ENCODE assay signal across 22 cellular contexts in the genomic region with DNA sequence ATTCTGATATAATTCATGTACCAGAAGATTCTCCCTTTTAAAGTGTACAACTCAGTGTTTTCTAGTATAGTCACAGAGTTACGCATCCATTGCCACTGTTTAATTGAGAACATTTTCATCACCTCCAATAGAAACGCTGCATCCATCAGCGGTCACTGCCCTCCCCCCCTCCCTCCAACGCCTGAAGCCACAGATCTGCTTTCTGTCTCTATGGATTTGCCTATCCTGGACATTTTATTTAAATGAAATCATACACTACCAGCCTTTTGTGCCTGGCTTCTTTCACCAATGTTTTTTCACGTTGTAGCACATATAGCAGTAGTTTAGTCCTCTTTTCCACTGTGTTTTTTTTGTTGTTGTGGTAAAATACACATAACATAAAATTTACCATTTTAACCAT. TPM values are rescaled to one million over a fixed set of nuclear protein-coding genes. Genes with fewer than 3 reads are reported as not detected.
DNase-seq lines count a peak whose midpoint lies in the region; ATAC-seq and TF ChIP-seq lines count a peak whose summit lies in the region.
"Had no signal": no experiment of that assay in that cellular context is flagged by ENCODE, and none has a peak within 500 bp of the region (broad histone marks: within the 10 kb centered on the region; RNA-seq: fewer than 3 reads in every experiment).

No MANE protein-coding gene starts in this region.

- H4K8ac ChIP-seq in IMR-90 (ENCODE audit: low read depth in 2 of 2, low read length in 2 of 2) = peak overlapping the region in 1 of 2 experiments; percentile 73; a peak in 3 of 4 replicates

- H3K4me3 ChIP-seq in IMR-90 (ENCODE audit: insufficient read depth, low read depth, low read length) = no peak overlapping the region
- no peak overlapping the region for H3K4me3 ChIP-seq in transverse colon
- H3K4me3 ChIP-seq in naive thymus-derived CD4-positive, alpha-beta T cell (ENCODE audit: low read length) = no peak overlapping the region
- H3K4me3 ChIP-seq: HAP-1, Peyer's patch, thoracic aorta had no signal

- peak overlapping the region; percentile 27; the same call in 1 of the 2 replicates for H3K27ac ChIP-seq in IMR-90 (ENCODE audit: insufficient read depth, low read length)
- peak overlapping the region; percentile 75 to 89 (median 84) for H3K27ac ChIP-seq in transverse colon
- H3K27ac ChIP-seq in naive thymus-derived CD4-positive, alpha-beta T cell (ENCODE audit: low read depth, low read length) = no peak overlapping the region
- H3K27ac ChIP-seq: thoracic aorta had no signal

- H3K27me3 Mint-ChIP-seq in central memory CD8-positive, alpha-beta T cell = no peaks in the 10 kb centered on the region
- no peaks in the 10 kb centered on the region for H3K27me3 Mint-ChIP-seq in mesothelial cell of epicardium (ENCODE audit: low read depth)
- H3K27me3 Mint-ChIP-seq in naive thymus-derived CD4-positive, alpha-beta T cell = no peaks in the 10 kb centered on the region
- H3K27me3 Mint-ChIP-seq: activated B cell treated with CpG ODN at 0.5 μM for 24 hours; activated CD4-positive, alpha-beta memory T cell treated with anti-CD3 and anti-CD28 coated beads, Interleukin-2, amount 10 ng/mL, durations not matched to agents 7 days and 5 days had no signal

- H3K9me1 ChIP-seq in IMR-90 (ENCODE audit: insufficient read depth, low read length) = 0 out of 2 replicates have a peak, but pooled peaks cover 11% of the 10 kb centered on the region

- peaks cover 7% of the 10 kb centered on the region; the same call in 1 of the 2 replicates for H3K4me1 ChIP-seq in IMR-90 (ENCODE audit: control insufficient read depth, insufficient read depth, low read length)
- peaks cover 24 to 54% (median 28%) of the 10 kb centered on the region in 4 donors for H3K4me1 ChIP-seq in transverse colon
- H3K4me1 ChIP-seq in naive thymus-derived CD4-positive, alpha-beta T cell (ENCODE audit: control insufficient read depth in 2 of 2, insufficient read depth in 2 of 2, low read length in 2 of 2) = peaks cover 0 to 25% of the 10 kb centered on the region in 2 donors
- H3K4me1 ChIP-seq: HAP-1 had no signal

- no peak overlapping the region for H3K4me2 ChIP-seq in IMR-90 (ENCODE audit: low read depth, low read length)

- H3K56ac ChIP-seq in IMR-90 (ENCODE audit: extremely low read depth, insufficient read depth, low read length) = no peak overlapping the region

- H4K5ac ChIP-seq in IMR-90 (ENCODE audit: low read depth, low read length) = peak overlapping the region; percentile 76

- H2AFZ ChIP-seq in IMR-90 (replicated peaks; ENCODE audit: low read length, poor library complexity) = no peak overlapping the region

- no peak for TF ChIP-seq EP300 in transverse colon (IDR thresholded peaks at IDR 0.05; ENCODE audit: low read depth)

- in situ Hi-C loops in IMR-90 (cut with MboI; ENCODE audit: low sequenced_read_pairs) (loop anchor here (5.0 to 25.0 kb wide), 3 partner anchors 105 to 475 kb away; partner anchors contain the start of genes EIF3M and PRRG4), transverse colon (cut with MboI; ENCODE audit: low pct_ligation_motif_present in 1 of 4, low pct_unique_long_range_greater_than_20kb in 1 of 4, low sequenced_read_pairs in 3 of 4) (loop anchor here in 3 of 4 donors (5.0 to 10.0 kb wide), 2 partner anchors 97 to 105 kb away; no protein-coding TSS in a partner anchor)

- H3K27me3 ChIP-seq in IMR-90 (ENCODE audit: control insufficient read depth, insufficient read depth, low read length) (no peaks in the 10 kb centered on the region), transverse colon (no peaks in the 10 kb centered on the region)
- no peaks in the 10 kb centered on the region for H3K27me3 ChIP-seq in naive thymus-derived CD4-positive, alpha-beta T cell (ENCODE audit: control insufficient read depth in 2 of 2, insufficient read depth in 2 of 2, low read length in 2 of 2)
- H3K27me3 ChIP-seq: Peyer's patch had no signal

- no peak overlapping the region for H3K4me3 Mint-ChIP-seq in central memory CD8-positive, alpha-beta T cell
- no peak overlapping the region for H3K4me3 Mint-ChIP-seq in mesothelial cell of epicardium
- no peak overlapping the region for H3K4me3 Mint-ChIP-seq in naive thymus-derived CD4-positive, alpha-beta T cell
- H3K4me3 Mint-ChIP-seq: activated B cell treated with CpG ODN at 0.5 μM for 24 hours; activated CD4-positive, alpha-beta memory T cell treated with anti-CD3 and anti-CD28 coated beads, Interleukin-2, amount 10 ng/mL, durations not matched to agents 7 days and 5 days had no signal

- WGBS in IMR-90 (ENCODE audit: extremely low coverage in 2 of 2, insufficient read length in 1 of 2), 2 experiments = no CpG with 5 or more reads among the region's 5 CpGs
- WGBS in transverse colon (ENCODE audit: low coverage in 1 of 2), 2 donors = 60 to 76% methylated on average over 5 of the region's 5 CpGs

- no peak overlapping the region; the same call in 1 of the 2 replicates for H2AK5ac ChIP-seq in IMR-90 (ENCODE audit: low read depth, low read length)

- no peaks in the 10 kb centered on the region for H3K9me3 Mint-ChIP-seq in central memory CD8-positive, alpha-beta T cell
- H3K9me3 Mint-ChIP-seq in mesothelial cell of epicardium = no peaks in the 10 kb centered on the region
- H3K9me3 Mint-ChIP-seq in naive thymus-derived CD4-positive, alpha-beta T cell = no peaks in the 10 kb centered on the region
- H3K9me3 Mint-ChIP-seq: activated B cell treated with CpG ODN at 0.5 μM for 24 hours; activated CD4-positive, alpha-beta memory T cell treated with anti-CD3 and anti-CD28 coated beads, Interleukin-2, amount 10 ng/mL, durations not matched to agents 7 days and 5 days had no signal

- POLR2A ChIA-PET in IMR-90 (lab: Charles Lee; ENCODE audit: unreplicated experiment) = no interaction called here
- POLR2A ChIA-PET in naive thymus-derived CD4-positive, alpha-beta T cell (lab: Charles Lee) = interaction anchor here (3.6 kb wide), 1 partner anchor 23 kb away, joined by 17 read pairs; the partner anchor contains the start of gene TCP11L1

- H2BK20ac ChIP-seq in IMR-90 (ENCODE audit: low read depth, low read length) = peak overlapping the region; percentile 64; the same call in 1 of the 2 replicates

- H2BK5ac ChIP-seq in IMR-90 (ENCODE audit: low read depth, low read length, poor library complexity, severe bottlenecking) = peak overlapping the region; percentile 73

- H3K79me1 ChIP-seq in IMR-90 (ENCODE audit: low read depth in 1 of 2, low read length in 2 of 2) = peaks cover 0 to 12% of the 10 kb centered on the region in 2 experiments; a peak in 2 of 4 replicates

- peaks cover 39% of the 10 kb centered on the region for H3K36me3 Mint-ChIP-seq in central memory CD8-positive, alpha-beta T cell (ENCODE audit: insufficient read depth)
- peaks cover 30% of the 10 kb centered on the region for H3K36me3 Mint-ChIP-seq in mesothelial cell of epicardium
- H3K36me3 Mint-ChIP-seq in naive thymus-derived CD4-positive, alpha-beta T cell = peaks cover 3 to 38% (median 11%) of the 10 kb centered on the region in 5 donors

- ATAC-seq in IMR-90 (ENCODE audit: low read depth) (no peak), GM19035 (IDR thresholded peaks at IDR 0.05; ENCODE audit: unreplicated experiment) (no peak)
- ATAC-seq in central memory CD8-positive, alpha-beta T cell (replicated peaks; ENCODE audit: extremely low read depth, poor library complexity, severe bottlenecking) = no peak
- ATAC-seq in naive thymus-derived CD4-positive, alpha-beta T cell = no peak

- H3K36me3 ChIP-seq in IMR-90 (ENCODE audit: control insufficient read depth, insufficient read depth, low read length) (peaks cover 34% of the 10 kb centered on the region), transverse colon (peaks cover 0 to 14% (median 6%) of the 10 kb centered on the region in 4 donors)
- peaks cover 0 to 33% (median 6%) of the 10 kb centered on the region in 3 experiments for H3K36me3 ChIP-seq in naive thymus-derived CD4-positive, alpha-beta T cell (ENCODE audit: control insufficient read depth in 2 of 3, insufficient read depth in 3 of 3, low read length in 3 of 3)

- H3K4me1 Mint-ChIP-seq in central memory CD8-positive, alpha-beta T cell = peaks cover 26% of the 10 kb centered on the region
- H3K4me1 Mint-ChIP-seq in mesothelial cell of epicardium = peaks cover 24% of the 10 kb centered on the region
- peaks cover 24 to 40% (median 38%) of the 10 kb centered on the region in 7 donors for H3K4me1 Mint-ChIP-seq in naive thymus-derived CD4-positive, alpha-beta T cell

- H3K27ac Mint-ChIP-seq in central memory CD8-positive, alpha-beta T cell (ENCODE audit: low read depth) = peak overlapping the region; percentile 78
- peak overlapping the region; percentile 66 for H3K27ac Mint-ChIP-seq in mesothelial cell of epicardium
- peak overlapping the region in 2 of 9 donors; percentile 21 to 51 for H3K27ac Mint-ChIP-seq in naive thymus-derived CD4-positive, alpha-beta T cell
- H3K27ac Mint-ChIP-seq: activated B cell treated with CpG ODN at 0.5 μM for 24 hours; activated CD4-positive, alpha-beta memory T cell treated with anti-CD3 and anti-CD28 coated beads, Interleukin-2, amount 10 ng/mL, durations not matched to agents 7 days and 5 days had no signal

- no TSS peak for BruUV-seq in IMR-90 (replicated peaks; lab: Mats Ljungman, UMichigan)

- DNase-seq in IMR-90 (no peak), mesothelial cell of epicardium (ENCODE audit: low spot score in 2 of 2, unreplicated experiment in 2 of 2) (no peak), transverse colon (no peak), kidney tubule cell (ENCODE audit: low spot score) (no peak)
- no peak for DNase-seq in central memory CD8-positive, alpha-beta T cell (ENCODE audit: low spot score in 2 of 2)
- DNase-seq in naive thymus-derived CD4-positive, alpha-beta T cell = no peak
- DNase-seq: activated B cell treated with CpG ODN at 0.5 μM for 24 hours; activated CD4-positive, alpha-beta memory T cell treated with anti-CD3 and anti-CD28 coated beads, Interleukin-2, amount 10 ng/mL, durations not matched to agents 7 days and 5 days; activated gamma-delta T cell; activated T-cell treated with anti-CD3 and anti-CD28 coated beads for 4 hours; AML-193; dermis blood vessel endothelial cell; DMS79 treated with DMSO at 0.1 percent for 48 hours; mesendoderm; NCI-H1092 treated with DMSO at 0.1 percent for 48 hours; NCI-H2029; NCI-H446; NK-92 treated with Interleukin-12 subunit alpha and Interleukin-12 subunit beta, amount 100 ng/mL, for 24 hours had no signal

- peak overlapping the region; percentile 83; the same call in 1 of the 2 replicates for H2BK120ac ChIP-seq in IMR-90 (ENCODE audit: low read depth, low read length)

- no peak overlapping the region; the same call in 1 of the 2 replicates for H3K14ac ChIP-seq in IMR-90 (replicated peaks; ENCODE audit: low read depth, low read length)

- TF ChIP-seq RAD21 in IMR-90 (IDR thresholded peaks at IDR 0.05; ENCODE audit: low read length) = no peak

- H3K23ac ChIP-seq in IMR-90 (ENCODE audit: low read depth, low read length) = no peak overlapping the region

- TF ChIP-seq POLR2A in IMR-90 (IDR thresholded peaks at IDR 0.05; ENCODE audit: low read depth, low read length) (no peak), transverse colon (IDR thresholded peaks at IDR 0.05) (no peak)

- intact Hi-C loops in IMR-90 (cut with micrococcal nuclease) = loop anchor here (5.0 kb wide), 1 partner anchor 170 kb away; the partner anchor contains the start of gene QSER1
- intact Hi-C loops in transverse colon (cut with DNase I; ENCODE audit: low total_unique reads) = no loop called here
- intact Hi-C loops in naive thymus-derived CD4-positive, alpha-beta T cell (cut with micrococcal nuclease) = no loop called here

- dilution Hi-C loops in IMR-90 (cut with HindIII; ENCODE audit: low sequenced_read_pairs, unreplicated experiment) = no loop called here

- no peak overlapping the region for H2AK9ac ChIP-seq in IMR-90 (replicated peaks; ENCODE audit: low read depth, low read length, poor library complexity)

- H3K9ac ChIP-seq in IMR-90 (ENCODE audit: low read depth, low read length) = no peak overlapping the region

- H4K91ac ChIP-seq in IMR-90 (ENCODE audit: insufficient read depth, low read depth, low read length) = peak overlapping the region; percentile 41; the same call in 1 of the 2 replicates

- TF ChIP-seq CTCF in IMR-90 (conservative IDR thresholded peaks at IDR 0.05; ENCODE audit: low read depth, low read length) = no peak
- TF ChIP-seq CTCF in mesothelial cell of epicardium (IDR thresholded peaks at IDR 0.05; ENCODE audit: unreplicated experiment) = no peak
- no peak for TF ChIP-seq CTCF in transverse colon (IDR thresholded peaks at IDR 0.05)

- peak overlapping the region; percentile 21; the same call in 1 of the 3 replicates for H2BK15ac ChIP-seq in IMR-90 (ENCODE audit: low read depth, low read length)

- H3K9me3 ChIP-seq in IMR-90 (ENCODE audit: control insufficient read depth, insufficient read depth, low read length) = no peaks in the 10 kb centered on the region
- no peaks in the 10 kb centered on the region for H3K9me3 ChIP-seq in transverse colon
- H3K9me3 ChIP-seq in naive thymus-derived CD4-positive, alpha-beta T cell (ENCODE audit: control insufficient read depth in 2 of 3, low read length in 3 of 3) = no peaks in the 10 kb centered on the region
- H3K9me3 ChIP-seq: HAP-1, Peyer's patch, thoracic aorta had no signal

- H3K18ac ChIP-seq in IMR-90 (ENCODE audit: low read depth, low read length) = peak overlapping the region; percentile 75

- peak overlapping the region; percentile 62 for H3K4ac ChIP-seq in IMR-90 (ENCODE audit: low read depth, low read length)

- no peaks in the 10 kb centered on the region for H4K20me1 ChIP-seq in IMR-90 (ENCODE audit: insufficient read depth, low read length)

- CTCF ChIA-PET in IMR-90 (lab: Yijun Ruan, JAX) = interaction anchor here (1.4 kb wide), 1 partner anchor 106 kb away, joined by 6 read pairs; no protein-coding TSS in a partner anchor
- CTCF ChIA-PET in naive thymus-derived CD4-positive, alpha-beta T cell (lab: Charles Lee) = interaction anchor here (0.8 to 9.1 kb wide), 2 partner anchors 14 to 103 kb away, joined by 4 to 179 read pairs; no protein-coding TSS in a partner anchor

RNA-seq across cellular contexts. Expression of gene TCP11L1, which starts 22.8 kb away (rescaled TPM):
- 17.4 and 23.1 TPM in 2 replicates for total RNA-seq in IMR-90 (2012; rRNA removed)
- polyA plus RNA-seq in IMR-90 (2012; rRNA removed) = 13.7 and 13.9 TPM in 2 replicates
- polyA plus RNA-seq in IMR-90 (2012; cell fraction: cytosol; rRNA removed) = 8.7 and 8.9 TPM in 2 replicates
- 9.7 and 14.1 TPM in 2 replicates for polyA plus RNA-seq in IMR-90 (2012; cell fraction: nucleus; rRNA removed; ENCODE audit: low replicate concordance)
- 18.5 to 20.5 TPM (median 20.3 TPM) in 3 replicates for total RNA-seq in mesothelial cell of epicardium
- 10 to 100 TPM; 24.3 to 90.2 (median 66.1) TPM for total RNA-seq in transverse colon
- 10 to 100 TPM in 4 of 5 experiments, 1 to 10 TPM in 1; 9.1 to 17.1 (median 13.3) TPM for total RNA-seq in naive thymus-derived CD4-positive, alpha-beta T cell
- 1 to 10 TPM; 1.8 to 3.2 TPM for polyA plus RNA-seq in naive thymus-derived CD4-positive, alpha-beta T cell

RNA-seq across cellular contexts. Expression of gene DEPDC7, which starts 46.5 kb away (rescaled TPM):
- total RNA-seq in IMR-90 (2012; rRNA removed) = 9.7 TPM in 2 replicates
- 5.9 and 7.4 TPM in 2 replicates for polyA plus RNA-seq in IMR-90 (2012; rRNA removed)
- polyA plus RNA-seq in IMR-90 (2012; cell fraction: cytosol; rRNA removed) = 1.2 and 1.6 TPM in 2 replicates
- 2.8 and 14.1 TPM in 2 replicates for polyA plus RNA-seq in IMR-90 (2012; cell fraction: nucleus; rRNA removed; ENCODE audit: low replicate concordance)
- 4.7 to 5.2 TPM (median 5.1 TPM) in 3 replicates for total RNA-seq in mesothelial cell of epicardium
- 10 to 100 TPM in 2 of 4 donors, 1 to 10 TPM in 2; 3.2 to 18.7 (median 11.5) TPM for total RNA-seq in transverse colon
- 1 to 10 TPM in 4 of 5 experiments, under 1 TPM in 1; 0.65 to 9.6 (median 2.1) TPM for total RNA-seq in naive thymus-derived CD4-positive, alpha-beta T cell
- 1 to 10 TPM; 3.2 to 3.9 TPM for polyA plus RNA-seq in naive thymus-derived CD4-positive, alpha-beta T cell
- total RNA-seq: activated B cell treated with CpG ODN at 0.5 μM for 24 hours had no signal
